In genomic region chr9:75979362-75979761, GRCh38 we compare ENCODE assay signal across 3 cellular contexts.
TF ChIP-seq lines count a peak whose summit lies in the region.

No MANE protein-coding gene starts in this region.

TF ChIP-seq in SK-N-SH, 30 proteins besides CTCF, POLR2A, EP300 and RAD21 (continued from another document):
- TF ChIP-seq, protein P1, sequence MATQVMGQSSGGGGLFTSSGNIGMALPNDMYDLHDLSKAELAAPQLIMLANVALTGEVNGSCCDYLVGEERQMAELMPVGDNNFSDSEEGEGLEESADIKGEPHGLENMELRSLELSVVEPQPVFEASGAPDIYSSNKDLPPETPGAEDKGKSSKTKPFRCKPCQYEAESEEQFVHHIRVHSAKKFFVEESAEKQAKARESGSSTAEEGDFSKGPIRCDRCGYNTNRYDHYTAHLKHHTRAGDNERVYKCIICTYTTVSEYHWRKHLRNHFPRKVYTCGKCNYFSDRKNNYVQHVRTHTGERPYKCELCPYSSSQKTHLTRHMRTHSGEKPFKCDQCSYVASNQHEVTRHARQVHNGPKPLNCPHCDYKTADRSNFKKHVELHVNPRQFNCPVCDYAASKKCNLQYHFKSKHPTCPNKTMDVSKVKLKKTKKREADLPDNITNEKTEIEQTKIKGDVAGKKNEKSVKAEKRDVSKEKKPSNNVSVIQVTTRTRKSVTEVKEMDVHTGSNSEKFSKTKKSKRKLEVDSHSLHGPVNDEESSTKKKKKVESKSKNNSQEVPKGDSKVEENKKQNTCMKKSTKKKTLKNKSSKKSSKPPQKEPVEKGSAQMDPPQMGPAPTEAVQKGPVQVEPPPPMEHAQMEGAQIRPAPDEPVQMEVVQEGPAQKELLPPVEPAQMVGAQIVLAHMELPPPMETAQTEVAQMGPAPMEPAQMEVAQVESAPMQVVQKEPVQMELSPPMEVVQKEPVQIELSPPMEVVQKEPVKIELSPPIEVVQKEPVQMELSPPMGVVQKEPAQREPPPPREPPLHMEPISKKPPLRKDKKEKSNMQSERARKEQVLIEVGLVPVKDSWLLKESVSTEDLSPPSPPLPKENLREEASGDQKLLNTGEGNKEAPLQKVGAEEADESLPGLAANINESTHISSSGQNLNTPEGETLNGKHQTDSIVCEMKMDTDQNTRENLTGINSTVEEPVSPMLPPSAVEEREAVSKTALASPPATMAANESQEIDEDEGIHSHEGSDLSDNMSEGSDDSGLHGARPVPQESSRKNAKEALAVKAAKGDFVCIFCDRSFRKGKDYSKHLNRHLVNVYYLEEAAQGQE (IDR thresholded peaks at IDR 0.05; ENCODE audit: low read depth, low read length) = no peak
- TF ChIP-seq USF2 (IDR thresholded peaks at IDR 0.05; ENCODE audit: borderline replicate concordance, low read depth, low read length) (no peak), MEF2A (IDR thresholded peaks at IDR 0.05; ENCODE audit: borderline replicate concordance, low read depth) (no peak)

TF ChIP-seq in SK-N-SH treated with all-trans-retinoic acid at 6 μM for 48 hours, 23 proteins besides CTCF, POLR2A, EP300 and RAD21 (continued from another document):
- TF ChIP-seq, protein P2, sequence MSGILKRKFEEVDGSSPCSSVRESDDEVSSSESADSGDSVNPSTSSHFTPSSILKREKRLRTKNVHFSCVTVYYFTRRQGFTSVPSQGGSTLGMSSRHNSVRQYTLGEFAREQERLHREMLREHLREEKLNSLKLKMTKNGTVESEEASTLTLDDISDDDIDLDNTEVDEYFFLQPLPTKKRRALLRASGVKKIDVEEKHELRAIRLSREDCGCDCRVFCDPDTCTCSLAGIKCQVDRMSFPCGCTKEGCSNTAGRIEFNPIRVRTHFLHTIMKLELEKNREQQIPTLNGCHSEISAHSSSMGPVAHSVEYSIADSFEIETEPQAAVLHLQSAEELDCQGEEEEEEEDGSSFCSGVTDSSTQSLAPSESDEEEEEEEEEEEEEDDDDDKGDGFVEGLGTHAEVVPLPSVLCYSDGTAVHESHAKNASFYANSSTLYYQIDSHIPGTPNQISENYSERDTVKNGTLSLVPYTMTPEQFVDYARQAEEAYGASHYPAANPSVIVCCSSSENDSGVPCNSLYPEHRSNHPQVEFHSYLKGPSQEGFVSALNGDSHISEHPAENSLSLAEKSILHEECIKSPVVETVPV (CRISPR knock-in tag; IDR thresholded peaks at IDR 0.05) = no peak
- TF ChIP-seq PATZ1 (CRISPR knock-in tag; IDR thresholded peaks at IDR 0.05; ENCODE audit: borderline replicate concordance) = no peak
- no peak for TF ChIP-seq ZFP3 (CRISPR knock-in tag; IDR thresholded peaks at IDR 0.05)
- TF ChIP-seq ARNTL (CRISPR knock-in tag; IDR thresholded peaks at IDR 0.05; ENCODE audit: borderline replicate concordance, low read depth) = no peak
- TF ChIP-seq TCF4 (CRISPR knock-in tag; IDR thresholded peaks at IDR 0.05; ENCODE audit: borderline replicate concordance) = no peak
- no peak for TF ChIP-seq ZC3H10 (CRISPR knock-in tag; IDR thresholded peaks at IDR 0.05)
- TF ChIP-seq RARB (CRISPR knock-in tag; IDR thresholded peaks at IDR 0.05) = no peak
- TF ChIP-seq OSR1 (CRISPR knock-in tag; IDR thresholded peaks at IDR 0.05) = no peak
- TF ChIP-seq GLIS3 (CRISPR knock-in tag; IDR thresholded peaks at IDR 0.05) = no peak

TF ChIP-seq in H1, 55 proteins besides CTCF, POLR2A, EP300 and RAD21:
- TF ChIP-seq CHD7 (IDR thresholded peaks at IDR 0.05; ENCODE audit: insufficient replicate concordance, low read length) (no peak), YY1 (IDR thresholded peaks at IDR 0.05; ENCODE audit: low read depth, low read length) (0 out of 2 replicates have a peak, but pooled peaks have one; percentile 10), SUZ12 (IDR thresholded peaks at IDR 0.05; ENCODE audit: low read length) (no peak), GABPA (IDR thresholded peaks at IDR 0.05; ENCODE audit: borderline replicate concordance, insufficient read depth, low read length) (no peak), NANOG (IDR thresholded peaks at IDR 0.05; ENCODE audit: insufficient read depth, low read depth, low read length, poor library complexity, severe bottlenecking) (no peak)
